27 cellular contexts compared by ENCODE assay signal in genomic region chr7:84263106-84263505, GRCh38.
"Had no signal": no experiment of that assay in that cellular context is flagged by ENCODE, and none has a peak within 500 bp of the region (broad histone marks: within the 10 kb centered on the region; RNA-seq: fewer than 3 reads in every experiment).

No MANE protein-coding gene starts in this region.

- H3K9me3 Mint-ChIP-seq: dendritic cell treated with granulocyte-macrophage colony-stimulating factor and Interleukin-4, amounts not matched to agents 40 ng/mL and 50 ng/mL, for 4 days; endodermal cell had no signal

- H3K4me1 Mint-ChIP-seq: endodermal cell had no signal

- H3K36me3 ChIP-seq: colonic mucosa, esophagus muscularis mucosa, esophagus squamous epithelium, gastrocnemius medialis, gastroesophageal sphincter, heart left ventricle, heart right ventricle had no signal

- FAIRE-seq: colon, endothelial cell of umbilical vein, frontal cortex had no signal

- DNase-seq: colonic mucosa; cortex of kidney; dermis blood vessel endothelial cell; dorsolateral prefrontal cortex; effector CD4-positive, alpha-beta T cell; effector CD8-positive, alpha-beta T cell; effector memory CD4-positive, alpha-beta T cell; effector memory CD8-positive, alpha-beta T cell; endodermal cell; erythroblast; esophagus squamous epithelium; foreskin fibroblast; foreskin keratinocyte; foreskin melanocyte; gastrocnemius medialis; glutamatergic neuron; head of caudate nucleus; heart left ventricle; heart right ventricle had no signal

- H3K4me3 Mint-ChIP-seq: dendritic cell treated with granulocyte-macrophage colony-stimulating factor and Interleukin-4, amounts not matched to agents 40 ng/mL and 50 ng/mL, for 4 days; effector memory CD8-positive, alpha-beta T cell; endodermal cell had no signal

- H3K9me3 ChIP-seq: colonic mucosa, esophagus muscularis mucosa, esophagus squamous epithelium, gastrocnemius medialis, gastroesophageal sphincter, heart left ventricle, heart right ventricle had no signal

- H3K27me3 ChIP-seq: colonic mucosa, dorsolateral prefrontal cortex, esophagus muscularis mucosa, esophagus squamous epithelium, foreskin keratinocyte, gastrocnemius medialis, gastroesophageal sphincter, heart left ventricle, heart right ventricle had no signal

- H3K4me3 ChIP-seq: colonic mucosa, coronary artery, dorsolateral prefrontal cortex, esophagus muscularis mucosa, esophagus squamous epithelium, gastrocnemius medialis, gastroesophageal sphincter, heart left ventricle, heart right ventricle had no signal

- H3K4me1 ChIP-seq: colonic mucosa, esophagus squamous epithelium, foreskin keratinocyte, gastrocnemius medialis, heart left ventricle, heart right ventricle had no signal

- H3K27me3 Mint-ChIP-seq: dendritic cell treated with granulocyte-macrophage colony-stimulating factor and Interleukin-4, amounts not matched to agents 40 ng/mL and 50 ng/mL, for 4 days; effector memory CD8-positive, alpha-beta T cell had no signal

- H3K27ac Mint-ChIP-seq: dendritic cell treated with granulocyte-macrophage colony-stimulating factor and Interleukin-4, amounts not matched to agents 40 ng/mL and 50 ng/mL, for 4 days; effector memory CD8-positive, alpha-beta T cell; endodermal cell had no signal

- H3K27ac ChIP-seq: colonic mucosa, coronary artery, dorsolateral prefrontal cortex, epithelial cell of prostate, esophagus muscularis mucosa, esophagus squamous epithelium, foreskin keratinocyte, gastrocnemius medialis, gastroesophageal sphincter, heart left ventricle, heart right ventricle had no signal
